ENCODE assay signal across 25 cellular contexts in genomic region chr2:226620176-226620575, GRCh38.
A peak's percentile ranks its signal among the peaks of the same experiment; 100 is the strongest.
DNase-seq lines count a peak whose midpoint lies in the region; ATAC-seq and TF ChIP-seq lines count a peak whose summit lies in the region.
"Had no signal": no experiment of that assay in that cellular context is flagged by ENCODE, and none has a peak within 500 bp of the region (broad histone marks: within the 10 kb centered on the region; RNA-seq: fewer than 3 reads in every experiment).

No MANE protein-coding gene starts in this region.

- H3K9me3 ChIP-seq in IMR-90 (ENCODE audit: control insufficient read depth, insufficient read depth, low read length) = no peaks in the 10 kb centered on the region; the same call in 1 of the 2 replicates
- H3K9me3 ChIP-seq in esophagus squamous epithelium = no peaks in the 10 kb centered on the region
- H3K9me3 ChIP-seq: BE2C, BLaER1 had no signal

- no CpG with 5 or more reads among the region's 3 CpGs for WGBS in IMR-90 (ENCODE audit: extremely low coverage in 2 of 2, insufficient read length in 1 of 2), 2 experiments
- 90 to 92% methylated on average over 2 to 3 of the region's 3 CpGs for WGBS in esophagus squamous epithelium, 2 donors

- TF ChIP-seq CTCF in IMR-90 (conservative IDR thresholded peaks at IDR 0.05; ENCODE audit: low read depth, low read length) (no peak), mesothelial cell of epicardium (IDR thresholded peaks at IDR 0.05; ENCODE audit: unreplicated experiment) (no peak), esophagus squamous epithelium (IDR thresholded peaks at IDR 0.05) (no peak)

- H3K4me1 ChIP-seq in IMR-90 (ENCODE audit: control insufficient read depth, insufficient read depth, low read length) (peaks cover 2% of the 10 kb centered on the region; the same call in 1 of the 2 replicates), esophagus squamous epithelium (peaks cover 0 to 8% (median 0%) of the 10 kb centered on the region in 3 donors)
- H3K4me1 ChIP-seq: BLaER1 had no signal

- H3K9me1 ChIP-seq in IMR-90 (ENCODE audit: insufficient read depth, low read length) = no peaks in the 10 kb centered on the region; the same call in 1 of the 2 replicates

- CTCF ChIA-PET in IMR-90 (lab: Yijun Ruan, JAX) = no interaction called here

- intact Hi-C loops in IMR-90 (cut with micrococcal nuclease) (no loop called here), esophagus squamous epithelium (cut with DNase I) (no loop called here)

- H3K27me3 Mint-ChIP-seq in stimulated activated naive CD8-positive, alpha-beta T cell treated with anti-CD3 and anti-CD28 coated beads, Interleukin-15, amount 100 ng/mL, for 72 hours = peaks cover 11% of the 10 kb centered on the region
- no peaks in the 10 kb centered on the region for H3K27me3 Mint-ChIP-seq in mesothelial cell of epicardium (ENCODE audit: low read depth)
- H3K27me3 Mint-ChIP-seq: CD4-positive, CD25-positive, alpha-beta regulatory T cell had no signal

- no peak overlapping the region for H3K9ac ChIP-seq in IMR-90 (ENCODE audit: low read depth, low read length)
- H3K9ac ChIP-seq: BLaER1 had no signal

- 0 out of 2 replicates have a peak overlapping the region, but pooled peaks have one; percentile 32 for H2BK20ac ChIP-seq in IMR-90 (ENCODE audit: low read depth, low read length)

- H3K18ac ChIP-seq in IMR-90 (ENCODE audit: low read depth, low read length) = no peak overlapping the region

- no peak for TF ChIP-seq POLR2A in IMR-90 (IDR thresholded peaks at IDR 0.05; ENCODE audit: low read depth, low read length)
- no peak for TF ChIP-seq POLR2A in esophagus squamous epithelium (IDR thresholded peaks at IDR 0.05)

- no peaks in the 10 kb centered on the region for H3K9me3 Mint-ChIP-seq in stimulated activated naive CD8-positive, alpha-beta T cell treated with anti-CD3 and anti-CD28 coated beads, Interleukin-15, amount 100 ng/mL, for 72 hours
- peaks cover 8% of the 10 kb centered on the region for H3K9me3 Mint-ChIP-seq in mesothelial cell of epicardium
- H3K9me3 Mint-ChIP-seq: CD4-positive, alpha-beta memory T cell; CD8-positive, alpha-beta memory T cell had no signal

- POLR2A ChIA-PET in IMR-90 (lab: Charles Lee; ENCODE audit: unreplicated experiment) = interaction anchor here (0.5 kb wide), 1 partner anchor 955 kb away, joined by 3 read pairs; no protein-coding TSS in a partner anchor

- peaks cover 13% of the 10 kb centered on the region for H3K36me3 Mint-ChIP-seq in mesothelial cell of epicardium
- H3K36me3 Mint-ChIP-seq: CD14-positive monocyte; CD4-positive, alpha-beta memory T cell; CD4-positive, CD25-positive, alpha-beta regulatory T cell had no signal

- no peak overlapping the region for H4K5ac ChIP-seq in IMR-90 (ENCODE audit: low read depth, low read length)

- H3K4me3 Mint-ChIP-seq in stimulated activated naive CD8-positive, alpha-beta T cell treated with anti-CD3 and anti-CD28 coated beads, Interleukin-15, amount 100 ng/mL, for 72 hours = no peak overlapping the region
- no peak overlapping the region for H3K4me3 Mint-ChIP-seq in mesothelial cell of epicardium
- H3K4me3 Mint-ChIP-seq: CD14-positive monocyte; CD4-positive, alpha-beta memory T cell; CD4-positive, CD25-positive, alpha-beta regulatory T cell; CD8-positive, alpha-beta memory T cell had no signal

- H4K91ac ChIP-seq in IMR-90 (ENCODE audit: insufficient read depth, low read depth, low read length) = no peak overlapping the region

- no peak overlapping the region for H2BK15ac ChIP-seq in IMR-90 (ENCODE audit: low read depth, low read length)

- H2BK5ac ChIP-seq in IMR-90 (ENCODE audit: low read depth, low read length, poor library complexity, severe bottlenecking) = no peak overlapping the region

- ATAC-seq in stimulated activated naive CD8-positive, alpha-beta T cell treated with anti-CD3 and anti-CD28 coated beads, Interleukin-15, amount 100 ng/mL, for 72 hours = no peak
- no peak for ATAC-seq in stimulated activated naive CD8-positive, alpha-beta T cell treated with anti-CD3 and anti-CD28 coated beads, Interleukin-15, Interleukin-2, amounts not matched to agents 100 U/mL and 50 U/mL, for 24 hours
- ATAC-seq in IMR-90 (ENCODE audit: low read depth) = no peak
- ATAC-seq: GM12878 had no signal

- H3K27ac Mint-ChIP-seq in stimulated activated naive CD8-positive, alpha-beta T cell treated with anti-CD3 and anti-CD28 coated beads, Interleukin-15, amount 100 ng/mL, for 72 hours = peak overlapping the region; percentile 29 to 54
- peak overlapping the region; percentile 18 for H3K27ac Mint-ChIP-seq in mesothelial cell of epicardium
- H3K27ac Mint-ChIP-seq: CD4-positive, alpha-beta memory T cell; CD4-positive, CD25-positive, alpha-beta regulatory T cell had no signal

- dilution Hi-C loops in IMR-90 (cut with HindIII; ENCODE audit: low sequenced_read_pairs, unreplicated experiment) = no loop called here

- no peak overlapping the region for H3K27ac ChIP-seq in IMR-90 (ENCODE audit: insufficient read depth, low read length)
- H3K27ac ChIP-seq in esophagus squamous epithelium = no peak overlapping the region
- H3K27ac ChIP-seq: BLaER1 had no signal

- no peaks in the 10 kb centered on the region for H3K4me1 Mint-ChIP-seq in stimulated activated naive CD8-positive, alpha-beta T cell treated with anti-CD3 and anti-CD28 coated beads, Interleukin-15, amount 100 ng/mL, for 72 hours
- H3K4me1 Mint-ChIP-seq in mesothelial cell of epicardium = peaks cover 50% of the 10 kb centered on the region
- H3K4me1 Mint-ChIP-seq: CD14-positive monocyte; CD4-positive, alpha-beta memory T cell; CD4-positive, CD25-positive, alpha-beta regulatory T cell; CD8-positive, alpha-beta memory T cell had no signal

- no peak overlapping the region for H4K8ac ChIP-seq in IMR-90 (ENCODE audit: low read depth in 2 of 2, low read length in 2 of 2)

- H3K23ac ChIP-seq in IMR-90 (ENCODE audit: low read depth, low read length) = no peak overlapping the region

- no peak overlapping the region for H3K4me2 ChIP-seq in IMR-90 (ENCODE audit: low read depth, low read length)
- H3K4me2 ChIP-seq: BLaER1 had no signal

- H3K56ac ChIP-seq in IMR-90 (ENCODE audit: extremely low read depth, insufficient read depth, low read length) = no peak overlapping the region

- no peak overlapping the region for H2AFZ ChIP-seq in IMR-90 (replicated peaks; ENCODE audit: low read length, poor library complexity)

- H3K4me3 ChIP-seq in IMR-90 (ENCODE audit: insufficient read depth, low read depth, low read length) = no peak overlapping the region
- H3K4me3 ChIP-seq in esophagus squamous epithelium = no peak overlapping the region
- H3K4me3 ChIP-seq: BLaER1, GM12878 had no signal

- H3K36me3 ChIP-seq in IMR-90 (ENCODE audit: control insufficient read depth, insufficient read depth, low read length) (no peaks in the 10 kb centered on the region), esophagus squamous epithelium (no peaks in the 10 kb centered on the region)
- H3K36me3 ChIP-seq: BE2C, BLaER1 had no signal

- no peak overlapping the region for H2BK120ac ChIP-seq in IMR-90 (ENCODE audit: low read depth, low read length)

- no peak overlapping the region for H3K4ac ChIP-seq in IMR-90 (ENCODE audit: low read depth, low read length)

- no peak for DNase-seq in stimulated activated naive CD8-positive, alpha-beta T cell treated with anti-CD3 and anti-CD28 coated beads, Interleukin-15, amount 100 ng/mL, for 72 hours
- no peak for DNase-seq in stimulated activated naive CD8-positive, alpha-beta T cell treated with anti-CD3 and anti-CD28 coated beads, Interleukin-15, Interleukin-2, amounts not matched to agents 100 U/mL and 50 U/mL, for 24 hours
- DNase-seq in IMR-90 (no peak), mesothelial cell of epicardium (ENCODE audit: low spot score in 2 of 2, unreplicated experiment in 2 of 2) (no peak), retina (no peak), esophagus squamous epithelium (lab: John Stamatoyannopoulos, UW) (no peak), NCI-H510A (lab: John Stamatoyannopoulos, UW) (no peak)
- DNase-seq: 8988T; ACHN; BE2C; C1 segment of cervical spinal cord; CD4-positive, alpha-beta memory T cell; CD4-positive, CD25-positive, alpha-beta regulatory T cell; CD8-positive, alpha-beta memory T cell; COR-L47; DMS 273 treated with DMSO at 0.1 percent for 48 hours; DMS153; DMS53; DMS79; DND-41; EL; GDM1 had no signal

- H2AK5ac ChIP-seq in IMR-90 (ENCODE audit: low read depth, low read length) = no peak overlapping the region

- H3K14ac ChIP-seq in IMR-90 (replicated peaks; ENCODE audit: low read depth, low read length) = no peak overlapping the region

- no peak overlapping the region for H2AK9ac ChIP-seq in IMR-90 (replicated peaks; ENCODE audit: low read depth, low read length, poor library complexity)

- H4K20me1 ChIP-seq in IMR-90 (ENCODE audit: insufficient read depth, low read length) = no peaks in the 10 kb centered on the region
- H4K20me1 ChIP-seq: BLaER1 had no signal

- no TSS peak for BruUV-seq in IMR-90 (replicated peaks; lab: Mats Ljungman, UMichigan)

- in situ Hi-C loops in IMR-90 (cut with MboI; ENCODE audit: low sequenced_read_pairs) = no loop called here

- TF ChIP-seq RAD21 in IMR-90 (IDR thresholded peaks at IDR 0.05; ENCODE audit: low read length) = no peak

- H3K27me3 ChIP-seq in IMR-90 (ENCODE audit: control insufficient read depth, insufficient read depth, low read length) (no peaks in the 10 kb centered on the region), esophagus squamous epithelium (peaks cover 0 to 4% (median 0%) of the 10 kb centered on the region in 4 donors)
- H3K27me3 ChIP-seq: BE2C, BLaER1 had no signal

- no peaks in the 10 kb centered on the region for H3K79me1 ChIP-seq in IMR-90 (ENCODE audit: low read depth in 1 of 2, low read length in 2 of 2)

TF ChIP-seq in IMR-90, 13 proteins besides CTCF, POLR2A, EP300 and RAD21 (continues in another document):
- TF ChIP-seq RCOR1 (IDR thresholded peaks at IDR 0.05; ENCODE audit: insufficient replicate concordance, low read length) (no peak), RFX5 (IDR thresholded peaks at IDR 0.05; ENCODE audit: low read depth, low read length) (no peak), USF2 (IDR thresholded peaks at IDR 0.05; ENCODE audit: low read depth, low read length) (no peak), BHLHE40 (IDR thresholded peaks at IDR 0.05; ENCODE audit: low read depth, low read length) (no peak), MAZ (IDR thresholded peaks at IDR 0.05; ENCODE audit: borderline replicate concordance, low read depth, low read length) (no peak), NFE2L2 (IDR thresholded peaks at IDR 0.05; ENCODE audit: low read depth, low read length) (no peak), SMC3 (IDR thresholded peaks at IDR 0.05; ENCODE audit: low read depth, low read length) (no peak), MXI1 (IDR thresholded peaks at IDR 0.05; ENCODE audit: borderline replicate concordance, low read depth, low read length) (no peak)
